Comparison of ENCODE assay signal across 1 cellular context in the genomic region with DNA sequence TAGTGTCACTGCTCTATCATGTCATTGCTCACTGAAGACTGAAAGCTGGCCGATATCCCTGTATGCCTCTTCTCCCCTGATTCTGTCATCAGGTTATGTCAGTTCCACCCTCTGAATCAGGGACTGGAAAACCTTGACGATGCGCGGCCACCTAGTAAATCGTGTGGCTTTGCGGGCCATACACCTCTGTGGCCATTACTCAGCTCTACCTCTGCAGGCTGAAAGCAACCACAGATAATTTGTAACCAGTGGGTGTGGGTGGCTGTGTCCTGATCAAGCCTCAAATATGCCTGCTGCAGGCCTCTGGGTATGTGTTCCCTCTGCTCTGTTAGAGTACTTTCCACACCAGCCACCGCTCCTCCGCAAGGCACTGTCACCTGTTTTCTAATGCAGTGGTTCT.
TF ChIP-seq lines count a peak whose summit lies in the region.

No MANE protein-coding gene starts in this region.

TF ChIP-seq in IMR-90, 13 proteins besides CTCF, POLR2A, EP300 and RAD21:
- no peak for TF ChIP-seq MAZ (IDR thresholded peaks at IDR 0.05; ENCODE audit: borderline replicate concordance, low read depth, low read length)
TF ChIP-seq in IMR-90: peak in this region for 0.
